Comparison of ENCODE assay signal across 14 cellular contexts in the genomic region with DNA sequence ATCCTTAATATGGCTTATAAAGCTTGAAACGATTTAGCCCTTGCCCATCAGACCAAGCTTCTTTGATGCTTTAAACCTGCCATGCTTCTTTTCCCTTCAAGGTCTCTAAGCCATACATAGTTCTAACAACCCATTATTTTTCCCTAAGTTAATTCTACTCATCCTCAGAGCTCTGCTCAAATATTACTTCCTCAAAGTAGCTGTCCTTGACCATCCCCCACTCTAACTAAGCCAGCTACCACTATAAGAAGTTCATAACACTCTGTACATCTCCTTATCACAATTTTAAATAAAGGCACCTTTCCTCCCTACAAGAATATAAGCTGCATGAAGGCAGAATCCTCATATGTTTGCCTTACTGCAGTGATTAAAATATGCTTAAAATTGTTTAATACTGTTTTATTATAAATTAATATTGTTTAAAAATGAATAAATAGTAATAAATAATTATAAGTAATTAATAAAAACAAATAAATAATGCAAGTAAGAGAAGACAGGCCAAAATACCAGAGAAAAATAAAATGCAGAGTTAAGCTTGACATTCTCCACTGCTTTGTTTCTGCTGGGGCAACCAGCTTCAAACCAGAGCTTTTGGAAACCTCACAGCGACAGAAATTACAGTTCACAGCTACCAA.
"Had no signal": no experiment of that assay in that cellular context is flagged by ENCODE, and none has a peak within 500 bp of the region (broad histone marks: within the 10 kb centered on the region; RNA-seq: fewer than 3 reads in every experiment).

No MANE protein-coding gene starts in this region.

- H2AFZ ChIP-seq: parathyroid adenoma had no signal

- H3K9ac ChIP-seq: parathyroid adenoma had no signal

- H3K36me3 ChIP-seq: breast epithelium had no signal

- H3K27me3 Mint-ChIP-seq: activated naive CD8-positive, alpha-beta T cell treated with anti-CD3 and anti-CD28 coated beads, Interleukin-2, amount 10 ng/mL, durations not matched to agents 7 days and 5 days had no signal

- H3K27me3 ChIP-seq: breast epithelium, stomach had no signal

- H3K4me3 ChIP-seq: breast epithelium, stomach, thoracic aorta had no signal

- H3K4me3 Mint-ChIP-seq: activated naive CD8-positive, alpha-beta T cell treated with anti-CD3 and anti-CD28 coated beads, Interleukin-2, amount 10 ng/mL, durations not matched to agents 7 days and 5 days; mesothelial cell of epicardium had no signal

- H3K27ac Mint-ChIP-seq: activated naive CD8-positive, alpha-beta T cell treated with anti-CD3 and anti-CD28 coated beads, Interleukin-2, amount 10 ng/mL, durations not matched to agents 7 days and 5 days; mesothelial cell of epicardium had no signal

- ATAC-seq: activated CD4-positive, CD25-positive, alpha-beta regulatory T cell treated with anti-CD3 and anti-CD28 coated beads, Interleukin-2, amount 50 U/mL, for 24 hours; esophagus mucosa had no signal

- H3K27ac ChIP-seq: breast epithelium, parathyroid adenoma, stomach, thoracic aorta had no signal

- H3K4me1 Mint-ChIP-seq: mesothelial cell of epicardium had no signal

- H3K4me1 ChIP-seq: breast epithelium, parathyroid adenoma had no signal

- DNase-seq: activated gamma-delta T cell; activated naive CD8-positive, alpha-beta T cell treated with anti-CD3 and anti-CD28 coated beads, Interleukin-2, amount 10 ng/mL, durations not matched to agents 7 days and 5 days; activated T-cell treated with anti-CD3 and anti-CD28 coated beads, Interleukin-2, amount 50 U/mL, for 48 hours; aorta; retina; stimulated activated CD4-positive, alpha-beta T cell treated with anti-CD3 and anti-CD28 coated beads, Interleukin-15, amount 100 ng/mL, for 24 hours; stimulated activated CD4-positive, alpha-beta T cell treated with anti-CD3 and anti-CD28 coated beads, Interleukin-4, amount 100 ng/mL, for 24 hours; stomach had no signal
